ENCODE assay signal across 1 cellular context in the genomic region with DNA sequence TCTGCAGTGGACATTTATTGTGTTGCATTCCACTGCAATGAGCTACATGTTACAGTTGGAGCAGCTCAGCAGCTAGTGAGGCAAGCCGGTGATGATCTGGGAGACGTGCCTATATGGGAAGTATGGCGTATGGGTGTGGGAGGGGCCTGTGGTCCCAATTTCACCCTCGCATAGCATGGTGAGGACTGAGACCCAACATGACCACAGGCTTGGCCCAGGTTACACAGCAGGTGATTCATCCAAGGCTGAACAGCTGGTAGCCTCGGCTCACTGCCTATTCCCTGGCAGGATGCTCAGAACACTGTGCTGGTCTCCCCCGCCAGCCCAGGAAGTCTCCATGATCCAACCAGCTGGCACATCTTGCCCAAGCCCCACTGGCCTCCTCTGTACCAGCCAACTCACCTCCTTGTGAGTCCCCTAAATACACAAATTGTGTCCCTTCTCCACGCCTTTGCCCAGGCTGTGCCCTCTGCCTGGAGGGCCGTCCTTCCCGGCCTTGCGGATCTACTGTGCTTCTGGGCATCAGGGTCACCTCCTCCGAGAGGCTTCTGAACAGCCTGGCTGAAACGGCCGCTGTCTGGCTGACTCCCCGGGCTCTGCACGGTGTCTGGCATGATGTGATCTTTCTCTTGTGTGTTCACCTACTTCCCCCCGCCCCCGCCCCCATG.
TF ChIP-seq lines count a peak whose summit lies in the region.

No MANE protein-coding gene starts in this region.

TF ChIP-seq in GM23338, 12 proteins besides CTCF, POLR2A, EP300 and RAD21 (continued from another document):
- TF ChIP-seq, protein P1, sequence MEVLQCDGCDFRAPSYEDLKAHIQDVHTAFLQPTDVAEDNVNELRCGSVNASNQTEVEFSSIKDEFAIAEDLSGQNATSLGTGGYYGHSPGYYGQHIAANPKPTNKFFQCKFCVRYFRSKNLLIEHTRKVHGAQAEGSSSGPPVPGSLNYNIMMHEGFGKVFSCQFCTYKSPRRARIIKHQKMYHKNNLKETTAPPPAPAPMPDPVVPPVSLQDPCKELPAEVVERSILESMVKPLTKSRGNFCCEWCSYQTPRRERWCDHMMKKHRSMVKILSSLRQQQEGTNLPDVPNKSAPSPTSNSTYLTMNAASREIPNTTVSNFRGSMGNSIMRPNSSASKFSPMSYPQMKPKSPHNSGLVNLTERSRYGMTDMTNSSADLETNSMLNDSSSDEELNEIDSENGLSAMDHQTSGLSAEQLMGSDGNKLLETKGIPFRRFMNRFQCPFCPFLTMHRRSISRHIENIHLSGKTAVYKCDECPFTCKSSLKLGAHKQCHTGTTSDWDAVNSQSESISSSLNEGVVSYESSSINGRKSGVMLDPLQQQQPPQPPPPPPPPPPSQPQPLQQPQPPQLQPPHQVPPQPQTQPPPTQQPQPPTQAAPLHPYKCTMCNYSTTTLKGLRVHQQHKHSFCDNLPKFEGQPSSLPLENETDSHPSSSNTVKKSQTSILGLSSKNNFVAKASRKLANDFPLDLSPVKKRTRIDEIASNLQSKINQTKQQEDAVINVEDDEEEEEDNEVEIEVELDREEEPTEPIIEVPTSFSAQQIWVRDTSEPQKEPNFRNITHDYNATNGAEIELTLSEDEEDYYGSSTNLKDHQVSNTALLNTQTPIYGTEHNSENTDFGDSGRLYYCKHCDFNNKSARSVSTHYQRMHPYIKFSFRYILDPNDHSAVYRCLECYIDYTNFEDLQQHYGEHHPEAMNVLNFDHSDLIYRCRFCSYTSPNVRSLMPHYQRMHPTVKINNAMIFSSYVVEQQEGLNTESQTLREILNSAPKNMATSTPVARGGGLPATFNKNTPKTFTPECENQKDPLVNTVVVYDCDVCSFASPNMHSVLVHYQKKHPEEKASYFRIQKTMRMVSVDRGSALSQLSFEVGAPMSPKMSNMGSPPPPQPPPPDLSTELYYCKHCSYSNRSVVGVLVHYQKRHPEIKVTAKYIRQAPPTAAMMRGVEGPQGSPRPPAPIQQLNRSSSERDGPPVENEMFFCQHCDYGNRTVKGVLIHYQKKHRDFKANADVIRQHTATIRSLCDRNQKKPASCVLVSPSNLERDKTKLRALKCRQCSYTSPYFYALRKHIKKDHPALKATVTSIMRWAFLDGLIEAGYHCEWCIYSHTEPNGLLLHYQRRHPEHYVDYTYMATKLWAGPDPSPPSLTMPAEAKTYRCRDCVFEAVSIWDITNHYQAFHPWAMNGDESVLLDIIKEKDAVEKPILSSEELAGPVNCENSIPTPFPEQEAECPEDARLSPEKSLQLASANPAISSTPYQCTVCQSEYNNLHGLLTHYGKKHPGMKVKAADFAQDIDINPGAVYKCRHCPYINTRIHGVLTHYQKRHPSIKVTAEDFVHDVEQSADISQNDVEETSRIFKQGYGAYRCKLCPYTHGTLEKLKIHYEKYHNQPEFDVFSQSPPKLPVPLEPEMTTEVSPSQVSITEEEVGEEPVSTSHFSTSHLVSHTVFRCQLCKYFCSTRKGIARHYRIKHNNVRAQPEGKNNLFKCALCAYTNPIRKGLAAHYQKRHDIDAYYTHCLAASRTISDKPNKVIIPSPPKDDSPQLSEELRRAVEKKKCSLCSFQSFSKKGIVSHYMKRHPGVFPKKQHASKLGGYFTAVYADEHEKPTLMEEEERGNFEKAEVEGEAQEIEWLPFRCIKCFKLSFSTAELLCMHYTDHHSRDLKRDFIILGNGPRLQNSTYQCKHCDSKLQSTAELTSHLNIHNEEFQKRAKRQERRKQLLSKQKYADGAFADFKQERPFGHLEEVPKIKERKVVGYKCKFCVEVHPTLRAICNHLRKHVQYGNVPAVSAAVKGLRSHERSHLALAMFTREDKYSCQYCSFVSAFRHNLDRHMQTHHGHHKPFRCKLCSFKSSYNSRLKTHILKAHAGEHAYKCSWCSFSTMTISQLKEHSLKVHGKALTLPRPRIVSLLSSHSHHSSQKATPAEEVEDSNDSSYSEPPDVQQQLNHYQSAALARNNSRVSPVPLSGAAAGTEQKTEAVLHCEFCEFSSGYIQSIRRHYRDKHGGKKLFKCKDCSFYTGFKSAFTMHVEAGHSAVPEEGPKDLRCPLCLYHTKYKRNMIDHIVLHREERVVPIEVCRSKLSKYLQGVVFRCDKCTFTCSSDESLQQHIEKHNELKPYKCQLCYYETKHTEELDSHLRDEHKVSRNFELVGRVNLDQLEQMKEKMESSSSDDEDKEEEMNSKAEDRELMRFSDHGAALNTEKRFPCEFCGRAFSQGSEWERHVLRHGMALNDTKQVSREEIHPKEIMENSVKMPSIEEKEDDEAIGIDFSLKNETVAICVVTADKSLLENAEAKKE (CRISPR knock-in tag; IDR thresholded peaks at IDR 0.05) = no peak
